ENCODE assay signal across 8 cellular contexts in the genomic region with DNA sequence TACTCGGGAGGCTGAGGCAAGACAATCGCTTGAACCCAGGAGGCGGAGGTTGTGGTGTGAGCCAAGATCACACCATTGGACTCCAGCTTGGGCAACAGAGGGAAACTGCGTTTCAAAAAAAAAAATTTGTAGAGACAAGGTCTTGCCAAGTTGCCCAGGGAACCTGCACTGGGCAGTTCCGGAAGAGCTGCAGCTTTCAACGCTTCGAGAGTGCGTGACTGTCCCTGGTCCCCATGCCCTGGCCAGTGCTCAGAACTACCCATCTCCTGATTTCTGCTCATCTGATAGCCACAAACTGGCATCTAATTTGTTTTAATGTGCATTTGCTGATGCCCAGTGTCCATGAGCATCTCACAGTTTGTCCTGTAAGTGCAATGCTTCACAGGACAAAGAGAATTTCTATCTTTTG. TPM values are rescaled to one million over a fixed set of nuclear protein-coding genes. Genes with fewer than 3 reads are reported as not detected.
DNase-seq lines count a peak whose midpoint lies in the region; ATAC-seq, FAIRE-seq and TF ChIP-seq lines count a peak whose summit lies in the region.

No MANE protein-coding gene starts in this region.

- H3K27ac ChIP-seq in esophagus (ENCODE audit: low read depth in 2 of 2, low read length in 1 of 2) (peak overlapping the region; percentile 36 to 82), ovary (no peak overlapping the region)

- H3K4me3 ChIP-seq in esophagus (ENCODE audit: low read depth in 1 of 2, low read length in 2 of 2) (peak overlapping the region; percentile 77 to 80), ovary (peak overlapping the region; percentile 64)

- H3K9me3 ChIP-seq in esophagus (ENCODE audit: control insufficient read depth in 2 of 2, insufficient read depth in 1 of 2, low read depth in 1 of 2, low read length in 1 of 2) (no peaks in the 10 kb centered on the region), ovary (no peaks in the 10 kb centered on the region)

- no peak for DNase-seq in H54 (ENCODE audit: insufficient read length, low spot score)
- DNase-seq in SK-MEL-5 (ENCODE audit: low read depth, low spot score), result peak; percentile 56
- no peak for DNase-seq in ovary
- no peak for DNase-seq in NCI-H1105 (lab: John Stamatoyannopoulos, UW)
- no peak for DNase-seq in NCI-H345 (lab: John Stamatoyannopoulos, UW)

- 58 to 66% methylated on average over 8 of the region's 8 CpGs for WGBS in esophagus, 2 donors
- 42 to 45% (median 44%) methylated on average over 8 of the region's 8 CpGs for whole genome bisulfite sequencing in ovary, 3 donors

- in situ Hi-C loops in SK-MEL-5 (cut with HindIII; ENCODE audit: low pct_unique_long_range_greater_than_20kb, low sequenced_read_pairs), result no loop called here

- no peak for FAIRE-seq in H54 (lab: Jason Lieb, UNC)

- TF ChIP-seq EP300 in ovary (IDR thresholded peaks at IDR 0.05), result no peak

- intact Hi-C loops in ovary (cut with DNase I), result no loop called here

- H3K36me3 ChIP-seq in esophagus (ENCODE audit: control insufficient read depth in 2 of 2, insufficient read depth in 2 of 2, low read length in 1 of 2), result peaks cover 9 to 29% of the 10 kb centered on the region in 2 donors
- H3K36me3 ChIP-seq in ovary, result no peaks in the 10 kb centered on the region

- H3K27me3 ChIP-seq in esophagus (ENCODE audit: control insufficient read depth in 1 of 2, insufficient read depth in 2 of 2, low read length in 2 of 2) (no peaks in the 10 kb centered on the region), ovary (no peaks in the 10 kb centered on the region)

- no peak for TF ChIP-seq CTCF in ovary (IDR thresholded peaks at IDR 0.05)

- ATAC-seq in GM21529 (IDR thresholded peaks at IDR 0.05; ENCODE audit: unreplicated experiment), result no peak
- ATAC-seq in GM21526 (IDR thresholded peaks at IDR 0.05; ENCODE audit: low FRiP score, unreplicated experiment), result no peak

- H3K4me1 ChIP-seq in esophagus (ENCODE audit: control insufficient read depth in 2 of 2, insufficient read depth in 2 of 2, low read length in 1 of 2) (no peaks in the 10 kb centered on the region), ovary (ENCODE audit: insufficient read depth) (peaks cover 5% of the 10 kb centered on the region)

- TF ChIP-seq POLR2A in H54 (IDR thresholded peaks at IDR 0.05; ENCODE audit: low read depth, low read length), result peak; percentile 39
- TF ChIP-seq POLR2A in ovary (IDR thresholded peaks at IDR 0.05), result no peak

RNA-seq across cellular contexts. Expression of a gene that starts 4.0 kb away (rescaled TPM):
- 6,652 and 7,362 TPM in 2 replicates for total RNA-seq in SK-MEL-5 (2014; rRNA removed; shearing (Covaris generic))
- 14,079 and 14,098 TPM in 2 replicates for polyA plus RNA-seq in SK-MEL-5 (2015; cell fraction: cytosol; rRNA removed)
- polyA plus RNA-seq in SK-MEL-5 (2015; cell fraction: nucleus; rRNA removed), result 2,992 and 3,106 TPM in 2 replicates
- polyA plus RNA-seq in esophagus, result 1,000 to 10,000 TPM; 1,763 to 5,708 TPM
- 1,000 to 10,000 TPM; 3,016 to 5,681 (median 4,174) TPM for total RNA-seq in ovary
- 1,000 to 10,000 TPM; 1,825 to 3,391 TPM for polyA plus RNA-seq in ovary

RNA-seq across cellular contexts. Expression of a gene that starts 19.5 kb away (rescaled TPM):
- 0.34 TPM in 1 of 2 replicates, not detected in the other for total RNA-seq in SK-MEL-5 (2014; rRNA removed; shearing (Covaris generic))
- polyA plus RNA-seq in SK-MEL-5 (2015; cell fraction: cytosol; rRNA removed), result 0.08 and 0.64 TPM in 2 replicates
- 1.1 TPM in 1 of 2 replicates, not detected in the other for polyA plus RNA-seq in SK-MEL-5 (2015; cell fraction: nucleus; rRNA removed)
- 1 to 10 TPM in 1 of 2 donors, under 1 TPM in 1; 0.54 to 2.0 TPM for polyA plus RNA-seq in esophagus
- total RNA-seq in ovary, result 1 to 10 TPM; 1.8 to 6.4 (median 3.9) TPM
- 1 to 10 TPM in 1 of 2 donors, under 1 TPM in 1; 0.13 to 1.6 TPM for polyA plus RNA-seq in ovary

RNA-seq across cellular contexts. Expression of a gene that starts 43.5 kb away (rescaled TPM):
- total RNA-seq in SK-MEL-5 (2014; rRNA removed; shearing (Covaris generic)), result 34.0 and 35.0 TPM in 2 replicates
- 82.9 and 88.7 TPM in 2 replicates for polyA plus RNA-seq in SK-MEL-5 (2015; cell fraction: cytosol; rRNA removed)
- polyA plus RNA-seq in SK-MEL-5 (2015; cell fraction: nucleus; rRNA removed), result 337 and 354 TPM in 2 replicates
- polyA plus RNA-seq in esophagus (10 to 100 TPM; 17.3 to 27.1 TPM), ovary (10 to 100 TPM in 1 of 2 donors, under 1 TPM in 1; 0.77 to 19.7 TPM)
- total RNA-seq in ovary, result 10 to 100 TPM; 14.9 to 29.1 (median 25.1) TPM

Comparison
In these comparisons a context has a peak if more than half of its experiments do, and no peak if none do; other contexts are left out.
1. H3K27ac ChIP-seq: peak in esophagus (2 of 2); none in ovary (0 of 2).